13 cellular contexts compared by ENCODE assay signal in the genomic region with DNA sequence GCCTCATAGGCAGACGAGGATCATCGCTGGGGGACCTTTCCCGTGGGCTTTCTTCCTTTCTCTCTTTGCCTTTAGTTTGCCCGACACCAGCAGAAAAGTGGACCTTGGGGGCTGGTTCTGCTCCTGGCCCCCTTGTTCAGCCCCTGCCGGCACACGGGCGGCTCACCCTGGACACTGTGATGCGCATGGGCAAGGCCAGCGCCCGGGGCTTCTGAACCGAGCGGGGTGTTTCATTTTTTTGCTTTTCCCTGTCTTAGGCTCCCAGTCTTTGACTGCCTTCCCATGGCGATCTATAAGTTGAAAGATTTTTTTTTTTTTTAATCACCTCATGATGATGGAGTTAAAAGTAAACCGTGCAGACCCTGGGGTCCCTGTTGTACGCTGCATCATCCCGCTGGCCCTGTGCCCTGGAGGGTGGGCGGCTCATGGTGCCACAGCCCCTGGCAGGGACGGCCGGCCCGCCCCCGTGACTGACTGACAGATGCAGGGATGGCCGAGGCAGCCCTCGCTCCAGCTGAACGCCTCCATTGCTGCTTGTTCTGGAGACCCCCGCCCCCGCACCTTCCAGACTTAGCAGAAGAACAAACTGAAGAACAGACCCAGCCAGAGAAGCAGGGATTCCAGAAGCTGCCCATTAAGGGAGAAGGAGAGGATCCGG. TPM values are rescaled to one million over a fixed set of nuclear protein-coding genes. Genes with fewer than 3 reads are reported as not detected.
DNase-seq lines count a peak whose midpoint lies in the region; ATAC-seq and TF ChIP-seq lines count a peak whose summit lies in the region.
"Had no signal": no experiment of that assay in that cellular context is flagged by ENCODE, and none has a peak within 500 bp of the region (broad histone marks: within the 10 kb centered on the region; RNA-seq: fewer than 3 reads in every experiment).

No MANE protein-coding gene starts in this region.

- POLR2A ChIA-PET in PC-9 (lab: Charles Lee; ENCODE audit: unreplicated experiment): no interaction called here

- TF ChIP-seq CTCF in PC-9 (conservative IDR thresholded peaks at IDR 0.05) (no peak), nephron progenitor cell (IDR thresholded peaks at IDR 0.05) (no peak), gastrocnemius medialis (IDR thresholded peaks at IDR 0.05 in 4 of 5, conservative IDR thresholded peaks at IDR 0.05 in 1 of 5) (no peak)

- no peaks in the 10 kb centered on the region for H3K79me2 ChIP-seq in PC-9 (ENCODE audit: low read depth)

- no peak overlapping the region for H3K4me2 ChIP-seq in PC-9

- H2AFZ ChIP-seq in PC-9: no peak overlapping the region

- H3K9me3 Mint-ChIP-seq in activated T-cell treated with anti-CD3 and anti-CD28 coated beads, Interleukin-2, amount 50 U/mL, for 24 hours: no peaks in the 10 kb centered on the region
- H3K9me3 Mint-ChIP-seq in nephron progenitor cell: no peaks in the 10 kb centered on the region
- H3K9me3 Mint-ChIP-seq in stimulated activated naive B cell treated with anti-CD40 and anti-IgM and Interleukin-4, amounts not matched to agents 10 μg/mL and 1 μg/mL and 100 μg/mL, for 72 hours: no peaks in the 10 kb centered on the region

- H3F3A ChIP-seq in PC-9 (ENCODE audit: insufficient read depth, low read depth): peaks cover 38% of the 10 kb centered on the region; the same call in 1 of the 2 replicates

- ATAC-seq in stimulated activated naive B cell treated with anti-CD40 and anti-IgM and Interleukin-4, amounts not matched to agents 10 μg/mL and 1 μg/mL and 100 μg/mL, for 72 hours (replicated peaks): no peak
- no peak for ATAC-seq in gastrocnemius medialis
- ATAC-seq: GM12878 had no signal

- H3K9me3 ChIP-seq in PC-9 (ENCODE audit: insufficient read depth, low read depth): no peaks in the 10 kb centered on the region
- H3K9me3 ChIP-seq in gastrocnemius medialis: no peaks in the 10 kb centered on the region

- H3K36me3 ChIP-seq in PC-9 (ENCODE audit: low read depth): 0 out of 2 replicates have a peak, but pooled peaks cover 14% of the 10 kb centered on the region
- H3K36me3 ChIP-seq in gastrocnemius medialis: peaks cover 0 to 65% of the 10 kb centered on the region in 2 donors

- H3K4me3 Mint-ChIP-seq in activated T-cell treated with anti-CD3 and anti-CD28 coated beads, Interleukin-2, amount 50 U/mL, for 24 hours: no peak overlapping the region
- no peak overlapping the region for H3K4me3 Mint-ChIP-seq in nephron progenitor cell
- H3K4me3 Mint-ChIP-seq in stimulated activated naive B cell treated with anti-CD40 and anti-IgM and Interleukin-4, amounts not matched to agents 10 μg/mL and 1 μg/mL and 100 μg/mL, for 72 hours: no peak overlapping the region

- H3K36me3 Mint-ChIP-seq in activated T-cell treated with anti-CD3 and anti-CD28 coated beads, Interleukin-2, amount 50 U/mL, for 24 hours (ENCODE audit: low read depth): peaks cover 72% of the 10 kb centered on the region
- peaks cover 52% of the 10 kb centered on the region for H3K36me3 Mint-ChIP-seq in nephron progenitor cell (ENCODE audit: low read depth)
- H3K36me3 Mint-ChIP-seq in stimulated activated naive B cell treated with anti-CD40 and anti-IgM and Interleukin-4, amounts not matched to agents 10 μg/mL and 1 μg/mL and 100 μg/mL, for 72 hours: peaks cover 48 to 57% of the 10 kb centered on the region in 2 donors

- H3K4me3 ChIP-seq in PC-9: no peak overlapping the region
- H3K4me3 ChIP-seq in gastrocnemius medialis: no peak overlapping the region
- H3K4me3 ChIP-seq: GM12878 had no signal

- in situ Hi-C loops in gastrocnemius medialis (cut with MboI; ENCODE audit: low sequenced_read_pairs in 4 of 4): no loop called here

- no peak overlapping the region for H3K27ac ChIP-seq in PC-9
- no peak overlapping the region for H3K27ac ChIP-seq in gastrocnemius medialis

- H3K4me1 ChIP-seq in PC-9 (replicated peaks; ENCODE audit: insufficient read depth) (no peaks in the 10 kb centered on the region), gastrocnemius medialis (no peaks in the 10 kb centered on the region)

- no peaks in the 10 kb centered on the region for H3K9me2 ChIP-seq in PC-9 (ENCODE audit: insufficient read depth)

- TSS peak; percentile 11 for BruUV-seq in PC-9 (replicated peaks; lab: Mats Ljungman, UMichigan)

- no peak for DNase-seq in activated T-cell treated with anti-CD3 and anti-CD28 coated beads, Interleukin-2, amount 50 U/mL, for 24 hours
- no peak for DNase-seq in activated T-cell treated with anti-CD3 and anti-CD28 coated beads, Interleukin-2, amount 50 U/mL, for 48 hours
- DNase-seq in PC-9: no peak
- DNase-seq in nephron progenitor cell: no peak
- no peak for DNase-seq in stimulated activated naive B cell treated with anti-CD40 and anti-IgM and Interleukin-4, amounts not matched to agents 10 μg/mL and 1 μg/mL and 100 μg/mL, for 72 hours
- DNase-seq in gastrocnemius medialis: no peak
- DNase-seq in NCI-H446 treated with DMSO at 0.1 percent for 48 hours (lab: John Stamatoyannopoulos, UW): no peak
- DNase-seq: 8988T; C1 segment of cervical spinal cord; CD4-positive, alpha-beta memory T cell; DMS79; HCEC 1CT had no signal

- no peaks in the 10 kb centered on the region for H3K4me1 Mint-ChIP-seq in activated T-cell treated with anti-CD3 and anti-CD28 coated beads, Interleukin-2, amount 50 U/mL, for 24 hours (ENCODE audit: low read depth)
- peaks cover 21% of the 10 kb centered on the region for H3K4me1 Mint-ChIP-seq in nephron progenitor cell
- peaks cover 0 to 2% of the 10 kb centered on the region in 2 donors for H3K4me1 Mint-ChIP-seq in stimulated activated naive B cell treated with anti-CD40 and anti-IgM and Interleukin-4, amounts not matched to agents 10 μg/mL and 1 μg/mL and 100 μg/mL, for 72 hours
- H3K4me1 Mint-ChIP-seq: CD4-positive, alpha-beta memory T cell had no signal

- H3K27ac Mint-ChIP-seq in activated T-cell treated with anti-CD3 and anti-CD28 coated beads, Interleukin-2, amount 50 U/mL, for 24 hours: peak overlapping the region; percentile 50
- H3K27ac Mint-ChIP-seq in nephron progenitor cell: peak overlapping the region; percentile 48
- H3K27ac Mint-ChIP-seq in stimulated activated naive B cell treated with anti-CD40 and anti-IgM and Interleukin-4, amounts not matched to agents 10 μg/mL and 1 μg/mL and 100 μg/mL, for 72 hours: peak overlapping the region; percentile 37

- intact Hi-C loops in PC-9 (cut with micrococcal nuclease; ENCODE audit: unreplicated experiment) (no loop called here), gastrocnemius medialis (cut with DNase I; ENCODE audit: low total_unique reads) (no loop called here)

- CTCF ChIA-PET in PC-9 (lab: Charles Lee): no interaction called here

- no peaks in the 10 kb centered on the region for H3K27me3 Mint-ChIP-seq in activated T-cell treated with anti-CD3 and anti-CD28 coated beads, Interleukin-2, amount 50 U/mL, for 24 hours
- no peaks in the 10 kb centered on the region for H3K27me3 Mint-ChIP-seq in nephron progenitor cell (ENCODE audit: low read depth, poor library complexity)
- no peaks in the 10 kb centered on the region for H3K27me3 Mint-ChIP-seq in stimulated activated naive B cell treated with anti-CD40 and anti-IgM and Interleukin-4, amounts not matched to agents 10 μg/mL and 1 μg/mL and 100 μg/mL, for 72 hours
- H3K27me3 Mint-ChIP-seq: CD4-positive, alpha-beta memory T cell had no signal

- peaks cover 8% of the 10 kb centered on the region; the same call in 1 of the 2 replicates for H4K20me1 ChIP-seq in PC-9 (ENCODE audit: insufficient read depth)

- TF ChIP-seq POLR2A in gastrocnemius medialis (IDR thresholded peaks at IDR 0.05): no peak

- H3K27me3 ChIP-seq in PC-9 (ENCODE audit: insufficient read depth, low read depth) (no peaks in the 10 kb centered on the region), gastrocnemius medialis (no peaks in the 10 kb centered on the region)

RNA-seq across cellular contexts. Expression of a gene that starts 9.6 kb away (rescaled TPM):
- 2.0 and 3.3 TPM in 2 replicates for total RNA-seq in PC-9 (2021)
- 1 to 10 TPM in 1 of 4 donors, under 1 TPM in 1, not detected in 2; 0.80 to 1.7 TPM for total RNA-seq in gastrocnemius medialis

RNA-seq across cellular contexts. Expression of a gene that starts 10.2 kb away (rescaled TPM):
- 203 and 309 TPM in 2 replicates for total RNA-seq in PC-9 (2021)
- 100 to 1,000 TPM in 1 of 4 donors, 10 to 100 TPM in 3; 41.8 to 201 (median 50.5) TPM for total RNA-seq in gastrocnemius medialis

RNA-seq across cellular contexts. Expression of a gene that starts 22.9 kb away (rescaled TPM):
- total RNA-seq in PC-9 (2021) (18.5 and 21.9 TPM in 2 replicates), gastrocnemius medialis (under 1 TPM in 2 of 4 donors, not detected in 2; 0.18 to 0.31 TPM)

RNA-seq across cellular contexts. Expression of a gene that starts 32.3 kb away (rescaled TPM):
- 1.1 and 2.5 TPM in 2 replicates for total RNA-seq in PC-9 (2021)
- total RNA-seq in gastrocnemius medialis: 1 to 10 TPM in 1 of 4 donors, not detected in 3; 3.2 TPM

Comparison
In these comparisons a context has a peak if more than half of its experiments do, and no peak if none do; other contexts are left out.
1. RNA of a gene that starts 22.9 kb away (total RNA-seq): 18.5 to 21.9 TPM in PC-9; 0.18 to 0.31 TPM in gastrocnemius medialis; every median in the first group is over 10 times any median in the second.
2. Peak in every context shown above with its lines, with median percentiles within 50 percentile points of each other: H3K27ac Mint-ChIP-seq.